Comparison of ENCODE assay signal across 19 cellular contexts in genomic region chr5:162801235-162801634, GRCh38.
DNase-seq lines count a peak whose midpoint lies in the region; ATAC-seq, FAIRE-seq and TF ChIP-seq lines count a peak whose summit lies in the region.
"Had no signal": no experiment of that assay in that cellular context is flagged by ENCODE, and none has a peak within 500 bp of the region (broad histone marks: within the 10 kb centered on the region; RNA-seq: fewer than 3 reads in every experiment).

No MANE protein-coding gene starts in this region.

- ATAC-seq in right cardiac atrium (no peak), esophagus mucosa (no peak)
- ATAC-seq: CD8-positive, alpha-beta T cell had no signal

- no peaks in the 10 kb centered on the region for H3K27me3 ChIP-seq in right cardiac atrium (ENCODE audit: control insufficient read depth, insufficient read depth)
- H3K27me3 ChIP-seq: BLaER1 had no signal

- no peak for FAIRE-seq in GM12892 (lab: Jason Lieb, UNC)
- FAIRE-seq: G401.6 had no signal

- intact Hi-C loops in right cardiac atrium (cut with DNase I) (no loop called here), cardiac septum (cut with DNase I) (no loop called here)

- H3K9me3 ChIP-seq in right cardiac atrium (ENCODE audit: control insufficient read depth, low read length): no peaks in the 10 kb centered on the region
- H3K9me3 ChIP-seq: BLaER1, Caco-2 had no signal

- WGBS in right cardiac atrium: 35% methylated on average over 1 of the region's 1 CpG

- H3K4me1 ChIP-seq in right cardiac atrium (ENCODE audit: control insufficient read depth, insufficient read depth, low read length): no peaks in the 10 kb centered on the region
- H3K4me1 ChIP-seq: BLaER1, Caco-2 had no signal

- DNase-seq in right cardiac atrium (peak in 2 of 3 donors; percentile 9 to 17), cardiac septum (ENCODE audit: low spot score) (no peak), H4 (ENCODE audit: low spot score) (peak; percentile 7), left kidney (ENCODE audit: low read depth, low spot score) (peak; percentile 3), ACHN (no peak), GM12892 (ENCODE audit: insufficient read length) (no peak)
- DNase-seq: 8988T; Caco-2; CD4-positive, CD25-positive, alpha-beta regulatory T cell; CD8-positive, alpha-beta T cell; DMS153; DND-41; GOT3; H7; HCEC 1CT had no signal

- no peak for TF ChIP-seq POLR2A in GM12892 (IDR thresholded peaks at IDR 0.05; ENCODE audit: low read depth, low read length)

- H3K27ac ChIP-seq in right cardiac atrium (ENCODE audit: low read length): no peak overlapping the region
- H3K27ac ChIP-seq: BLaER1, C4-2B had no signal

- in situ Hi-C loops in ACHN (cut with HindIII; ENCODE audit: low pct_ligation_motif_present, low pct_unique_long_range_greater_than_20kb, low sequenced_read_pairs): no loop called here

- H3K4me3 ChIP-seq in right cardiac atrium (ENCODE audit: low read length): no peak overlapping the region
- H3K4me3 ChIP-seq: BLaER1 had no signal

Comparison
In these comparisons a context has a peak if more than half of its experiments do, and no peak if none do; other contexts are left out.
1. DNase-seq: peak in right cardiac atrium (2 of 3), H4 (single experiment) and left kidney (single experiment); none in cardiac septum (single experiment), ACHN (single experiment) and GM12892 (single experiment).